Comparison of ENCODE assay signal across 1 cellular context in genomic region chrX:47247206-47247998, GRCh38.
A peak's percentile ranks its signal among the peaks of the same experiment; 100 is the strongest.
TF ChIP-seq lines count a peak whose summit lies in the region.

No MANE protein-coding gene starts in this region.

TF ChIP-seq in HEK293, 187 proteins besides CTCF, POLR2A, EP300 and RAD21 (continued from another document):
- TF ChIP-seq ZNF280D (tag by site-specific recombination; IDR thresholded peaks at IDR 0.05) (no peak), ZNF175 (tag by site-specific recombination; IDR thresholded peaks at IDR 0.05) (no peak), ZNF629 (tag by site-specific recombination; IDR thresholded peaks at IDR 0.05) (peak; percentile 73), HOXC10 (CRISPR knock-in tag; IDR thresholded peaks at IDR 0.05) (no peak), ZNF596 (tag by site-specific recombination; IDR thresholded peaks at IDR 0.05) (no peak), ZFP41 (tag by site-specific recombination; IDR thresholded peaks at IDR 0.05; ENCODE audit: borderline replicate concordance) (no peak), ZNF362 (tag by site-specific recombination; IDR thresholded peaks at IDR 0.05) (no peak), PATZ1 (tag by site-specific recombination; IDR thresholded peaks at IDR 0.05) (peak; percentile 40; the same call in 1 of the 2 replicates), ZFHX2 (tag by site-specific recombination; conservative IDR thresholded peaks at IDR 0.05) (peak; percentile 71), ZNF555 (tag by site-specific recombination; conservative IDR thresholded peaks at IDR 0.05) (no peak), GLIS2 (tag by site-specific recombination; IDR thresholded peaks at IDR 0.05) (peak; percentile 71), ZNF132 (tag by site-specific recombination; IDR thresholded peaks at IDR 0.05; ENCODE audit: borderline replicate concordance) (no peak), ZNF23 (tag by site-specific recombination; IDR thresholded peaks at IDR 0.05; ENCODE audit: borderline replicate concordance) (no peak), BCL11B (tag by site-specific recombination; IDR thresholded peaks at IDR 0.05; ENCODE audit: low read depth) (no peak), KLF7 (tag by site-specific recombination; IDR thresholded peaks at IDR 0.05; ENCODE audit: borderline replicate concordance) (no peak), ZNF366 (tag by site-specific recombination; conservative IDR thresholded peaks at IDR 0.05) (no peak), ZNF398 (tag by site-specific recombination; IDR thresholded peaks at IDR 0.05) (peak; percentile 42), ZBTB17 (tag by site-specific recombination; IDR thresholded peaks at IDR 0.05) (no peak), ZBTB48 (tag by site-specific recombination; IDR thresholded peaks at IDR 0.05) (no peak), ZNF121 (tag by site-specific recombination; IDR thresholded peaks at IDR 0.05) (no peak), MYNN (tag by site-specific recombination; IDR thresholded peaks at IDR 0.05; ENCODE audit: borderline replicate concordance) (no peak), ZNF202 (tag by site-specific recombination; IDR thresholded peaks at IDR 0.05; ENCODE audit: borderline replicate concordance) (no peak), ZNF48 (tag by site-specific recombination; IDR thresholded peaks at IDR 0.05) (no peak), ZNF37A (tag by site-specific recombination; IDR thresholded peaks at IDR 0.05) (no peak), ZXDB (tag by site-specific recombination; IDR thresholded peaks at IDR 0.05) (no peak), ZNF169 (tag by site-specific recombination; IDR thresholded peaks at IDR 0.05) (no peak), IKZF3 (tag by site-specific recombination; IDR thresholded peaks at IDR 0.05) (no peak), SETDB1 (IDR thresholded peaks at IDR 0.05; ENCODE audit: insufficient read length, low read length) (no peak), ZNF10 (tag by site-specific recombination; IDR thresholded peaks at IDR 0.05) (no peak), ZFP3 (tag by site-specific recombination; IDR thresholded peaks at IDR 0.05; ENCODE audit: low read depth) (no peak), ZNF777 (tag by site-specific recombination; IDR thresholded peaks at IDR 0.05; ENCODE audit: borderline replicate concordance) (no peak), ZNF514 (tag by site-specific recombination; IDR thresholded peaks at IDR 0.05) (no peak), PBX3 (CRISPR knock-in tag; IDR thresholded peaks at IDR 0.05) (no peak), HOXA7 (CRISPR knock-in tag; IDR thresholded peaks at IDR 0.05; ENCODE audit: borderline replicate concordance) (no peak), ZNF626 (tag by site-specific recombination; IDR thresholded peaks at IDR 0.05) (no peak), ZSCAN18 (tag by site-specific recombination; IDR thresholded peaks at IDR 0.05) (no peak), GFI1B (tag by site-specific recombination; IDR thresholded peaks at IDR 0.05) (no peak), ZNF140 (tag by site-specific recombination; IDR thresholded peaks at IDR 0.05) (no peak)
- TF ChIP-seq, protein P1, sequence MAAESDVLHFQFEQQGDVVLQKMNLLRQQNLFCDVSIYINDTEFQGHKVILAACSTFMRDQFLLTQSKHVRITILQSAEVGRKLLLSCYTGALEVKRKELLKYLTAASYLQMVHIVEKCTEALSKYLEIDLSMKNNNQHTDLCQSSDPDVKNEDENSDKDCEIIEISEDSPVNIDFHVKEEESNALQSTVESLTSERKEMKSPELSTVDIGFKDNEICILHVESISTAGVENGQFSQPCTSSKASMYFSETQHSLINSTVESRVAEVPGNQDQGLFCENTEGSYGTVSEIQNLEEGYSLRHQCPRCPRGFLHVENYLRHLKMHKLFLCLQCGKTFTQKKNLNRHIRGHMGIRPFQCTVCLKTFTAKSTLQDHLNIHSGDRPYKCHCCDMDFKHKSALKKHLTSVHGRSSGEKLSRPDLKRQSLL (tag by site-specific recombination; IDR thresholded peaks at IDR 0.05): no peak
- TF ChIP-seq, protein P2, sequence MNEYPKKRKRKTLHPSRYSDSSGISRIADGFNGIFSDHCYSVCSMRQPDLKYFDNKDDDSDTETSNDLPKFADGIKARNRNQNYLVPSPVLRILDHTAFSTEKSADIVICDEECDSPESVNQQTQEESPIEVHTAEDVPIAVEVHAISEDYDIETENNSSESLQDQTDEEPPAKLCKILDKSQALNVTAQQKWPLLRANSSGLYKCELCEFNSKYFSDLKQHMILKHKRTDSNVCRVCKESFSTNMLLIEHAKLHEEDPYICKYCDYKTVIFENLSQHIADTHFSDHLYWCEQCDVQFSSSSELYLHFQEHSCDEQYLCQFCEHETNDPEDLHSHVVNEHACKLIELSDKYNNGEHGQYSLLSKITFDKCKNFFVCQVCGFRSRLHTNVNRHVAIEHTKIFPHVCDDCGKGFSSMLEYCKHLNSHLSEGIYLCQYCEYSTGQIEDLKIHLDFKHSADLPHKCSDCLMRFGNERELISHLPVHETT (tag by site-specific recombination; IDR thresholded peaks at IDR 0.05): no peak
- TF ChIP-seq, protein P3, sequence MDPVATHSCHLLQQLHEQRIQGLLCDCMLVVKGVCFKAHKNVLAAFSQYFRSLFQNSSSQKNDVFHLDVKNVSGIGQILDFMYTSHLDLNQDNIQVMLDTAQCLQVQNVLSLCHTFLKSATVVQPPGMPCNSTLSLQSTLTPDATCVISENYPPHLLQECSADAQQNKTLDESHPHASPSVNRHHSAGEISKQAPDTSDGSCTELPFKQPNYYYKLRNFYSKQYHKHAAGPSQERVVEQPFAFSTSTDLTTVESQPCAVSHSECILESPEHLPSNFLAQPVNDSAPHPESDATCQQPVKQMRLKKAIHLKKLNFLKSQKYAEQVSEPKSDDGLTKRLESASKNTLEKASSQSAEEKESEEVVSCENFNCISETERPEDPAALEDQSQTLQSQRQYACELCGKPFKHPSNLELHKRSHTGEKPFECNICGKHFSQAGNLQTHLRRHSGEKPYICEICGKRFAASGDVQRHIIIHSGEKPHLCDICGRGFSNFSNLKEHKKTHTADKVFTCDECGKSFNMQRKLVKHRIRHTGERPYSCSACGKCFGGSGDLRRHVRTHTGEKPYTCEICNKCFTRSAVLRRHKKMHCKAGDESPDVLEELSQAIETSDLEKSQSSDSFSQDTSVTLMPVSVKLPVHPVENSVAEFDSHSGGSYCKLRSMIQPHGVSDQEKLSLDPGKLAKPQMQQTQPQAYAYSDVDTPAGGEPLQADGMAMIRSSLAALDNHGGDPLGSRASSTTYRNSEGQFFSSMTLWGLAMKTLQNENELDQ (tag by site-specific recombination; IDR thresholded peaks at IDR 0.05; ENCODE audit: low read depth): no peak
- TF ChIP-seq, protein P4, sequence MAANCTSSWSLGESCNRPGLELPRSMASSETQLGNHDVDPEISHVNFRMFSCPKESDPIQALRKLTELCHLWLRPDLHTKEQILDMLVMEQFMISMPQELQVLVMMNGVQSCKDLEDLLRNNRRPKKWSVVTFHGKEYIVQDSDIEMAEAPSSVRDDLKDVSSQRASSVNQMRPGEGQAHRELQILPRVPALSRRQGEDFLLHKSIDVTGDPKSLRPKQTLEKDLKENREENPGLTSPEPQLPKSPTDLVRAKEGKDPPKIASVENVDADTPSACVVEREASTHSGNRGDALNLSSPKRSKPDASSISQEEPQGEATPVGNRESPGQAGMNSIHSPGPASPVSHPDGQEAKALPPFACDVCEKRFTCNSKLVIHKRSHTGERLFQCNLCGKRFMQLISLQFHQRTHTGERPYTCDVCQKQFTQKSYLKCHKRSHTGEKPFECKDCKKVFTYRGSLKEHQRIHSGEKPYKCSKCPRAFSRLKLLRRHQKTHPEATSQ (tag by site-specific recombination; IDR thresholded peaks at IDR 0.05): no peak
- TF ChIP-seq, protein P5, sequence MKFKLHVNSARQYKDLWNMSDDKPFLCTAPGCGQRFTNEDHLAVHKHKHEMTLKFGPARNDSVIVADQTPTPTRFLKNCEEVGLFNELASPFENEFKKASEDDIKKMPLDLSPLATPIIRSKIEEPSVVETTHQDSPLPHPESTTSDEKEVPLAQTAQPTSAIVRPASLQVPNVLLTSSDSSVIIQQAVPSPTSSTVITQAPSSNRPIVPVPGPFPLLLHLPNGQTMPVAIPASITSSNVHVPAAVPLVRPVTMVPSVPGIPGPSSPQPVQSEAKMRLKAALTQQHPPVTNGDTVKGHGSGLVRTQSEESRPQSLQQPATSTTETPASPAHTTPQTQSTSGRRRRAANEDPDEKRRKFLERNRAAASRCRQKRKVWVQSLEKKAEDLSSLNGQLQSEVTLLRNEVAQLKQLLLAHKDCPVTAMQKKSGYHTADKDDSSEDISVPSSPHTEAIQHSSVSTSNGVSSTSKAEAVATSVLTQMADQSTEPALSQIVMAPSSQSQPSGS (tag by site-specific recombination; IDR thresholded peaks at IDR 0.05; ENCODE audit: low read depth): peak; percentile 28; the same call in 1 of the 2 replicates
